In the genomic region with DNA sequence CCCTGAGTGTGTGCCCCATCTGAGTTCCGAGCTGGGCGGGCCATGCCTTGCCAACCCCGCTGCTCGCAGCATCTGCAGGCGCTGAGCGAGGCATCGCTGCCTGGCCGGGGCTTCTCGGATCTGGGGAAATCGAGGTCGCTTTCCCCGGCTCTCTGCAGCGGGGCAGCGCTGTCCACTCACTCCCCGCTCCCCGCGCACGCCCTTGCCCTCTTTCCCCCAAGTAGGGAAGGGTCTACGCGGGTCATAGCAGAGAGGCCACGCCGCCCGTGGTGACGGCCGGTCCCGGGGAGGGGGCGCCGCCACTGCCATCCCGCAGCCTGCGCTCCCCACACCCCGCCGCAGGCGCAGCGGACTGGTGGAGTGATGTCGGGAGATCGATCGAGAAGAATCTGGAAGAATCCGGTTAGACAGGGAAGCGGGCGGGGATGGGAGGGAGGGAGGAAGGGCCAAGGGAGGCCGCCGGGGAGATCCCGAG, we compare ENCODE assay signal across 8 cellular contexts. TPM values are rescaled to one million over a fixed set of nuclear protein-coding genes. Genes with fewer than 3 reads are reported as not detected.
DNase-seq lines count a peak whose midpoint lies in the region; ATAC-seq and TF ChIP-seq lines count a peak whose summit lies in the region.

No MANE protein-coding gene starts in this region.

- peaks cover 14 to 19% of the 10 kb centered on the region in 2 donors for H3K4me1 Mint-ChIP-seq in effector memory CD8-positive, alpha-beta T cell (ENCODE audit: low read depth in 2 of 2)

- WGBS in mesendoderm (ENCODE audit: extremely low coverage, insufficient coverage, low lambda C conversion rate), result no CpG with 5 or more reads among the region's 43 CpGs

- peak in 1 of 3 experiments; percentile 17 for DNase-seq in effector memory CD8-positive, alpha-beta T cell
- peak; percentile 87 for DNase-seq in mesendoderm
- DNase-seq in NCI-H2029 treated with DMSO at 0.1 percent for 48 hours (lab: John Stamatoyannopoulos, UW), result no peak

- no peak overlapping the region for H4K5ac ChIP-seq in mesendoderm (ENCODE audit: low read length)

- H3K56ac ChIP-seq in mesendoderm (ENCODE audit: low read length), result peak overlapping the region; percentile 96

- H3K4me2 ChIP-seq in mesendoderm (ENCODE audit: low read length), result peak overlapping the region; percentile 75

- peak overlapping the region; percentile 74 to 81 for H3K4me3 Mint-ChIP-seq in effector memory CD8-positive, alpha-beta T cell

- peak overlapping the region; percentile 65 for H3K18ac ChIP-seq in mesendoderm (ENCODE audit: low read length)

- H2BK120ac ChIP-seq in mesendoderm (ENCODE audit: low read depth, low read length), result no peak overlapping the region

- no peak overlapping the region for H4K8ac ChIP-seq in mesendoderm (ENCODE audit: low read depth, low read length)

- H3K4ac ChIP-seq in mesendoderm (ENCODE audit: low read depth, low read length), result peak overlapping the region; percentile 41

- no peaks in the 10 kb centered on the region for H3K27me3 Mint-ChIP-seq in effector memory CD8-positive, alpha-beta T cell

- H2BK15ac ChIP-seq in mesendoderm (replicated peaks; ENCODE audit: low read depth), result no peak overlapping the region

- H2BK5ac ChIP-seq in mesendoderm (ENCODE audit: low read length), result no peak overlapping the region

- peak overlapping the region in 1 of 2 donors; percentile 55 for H3K27ac Mint-ChIP-seq in effector memory CD8-positive, alpha-beta T cell

- H3K9me3 Mint-ChIP-seq in effector memory CD8-positive, alpha-beta T cell, result no peaks in the 10 kb centered on the region

- H3K27ac ChIP-seq in C4-2B, result peak overlapping the region; percentile 98
- no peak overlapping the region; the same call in 1 of the 2 replicates for H3K27ac ChIP-seq in HEK293 (ENCODE audit: extremely low read depth, low read depth, low read length)
- peak overlapping the region; percentile 97 for H3K27ac ChIP-seq in VCaP
- H3K27ac ChIP-seq in mesendoderm (ENCODE audit: low read depth, low read length), result no peak overlapping the region
- H3K27ac ChIP-seq in stomach smooth muscle (ENCODE audit: low read length), result peak overlapping the region; percentile 69

- ATAC-seq in effector memory CD8-positive, alpha-beta T cell (replicated peaks), result peak; percentile 4
- ATAC-seq in HG03025 (IDR thresholded peaks at IDR 0.05; ENCODE audit: low FRiP score, unreplicated experiment), result no peak

- H3K79me1 ChIP-seq in mesendoderm (ENCODE audit: low read length), result peaks cover 24% of the 10 kb centered on the region

- no peak for TF ChIP-seq CTCF in C4-2B (conservative IDR thresholded peaks at IDR 0.05)
- no peak for TF ChIP-seq CTCF in HEK293 (tag by site-specific recombination; IDR thresholded peaks at IDR 0.05)
- no peak for TF ChIP-seq CTCF in VCaP (conservative IDR thresholded peaks at IDR 0.05)

- H3K4me1 ChIP-seq in HEK293 (ENCODE audit: control insufficient read depth, insufficient read depth, low read length) (peaks cover 3% of the 10 kb centered on the region; the same call in 1 of the 2 replicates), mesendoderm (ENCODE audit: control insufficient read depth, low read depth, low read length) (no peaks in the 10 kb centered on the region), stomach smooth muscle (ENCODE audit: control insufficient read depth, insufficient read depth, low read length) (peaks cover 33% of the 10 kb centered on the region)

- peaks cover 18% of the 10 kb centered on the region for H3K79me2 ChIP-seq in mesendoderm (ENCODE audit: control insufficient read depth, insufficient read depth, low read length)

- peak overlapping the region; percentile 73 for H3K4me3 ChIP-seq in HEK293 (ENCODE audit: low read depth, low read length)
- peak overlapping the region; percentile 32 for H3K4me3 ChIP-seq in mesendoderm (ENCODE audit: low read length)
- peak overlapping the region; percentile 62 to 85 for H3K4me3 ChIP-seq in stomach smooth muscle (ENCODE audit: low read length in 2 of 2)

- H3K23ac ChIP-seq in mesendoderm (ENCODE audit: low read length), result no peak overlapping the region

- no peaks in the 10 kb centered on the region for H3K9me3 ChIP-seq in HEK293 (ENCODE audit: control insufficient read depth, insufficient read depth, low read depth, low read length)
- H3K9me3 ChIP-seq in stomach smooth muscle (ENCODE audit: control insufficient read depth in 2 of 2, low read length in 2 of 2), result no peaks in the 10 kb centered on the region

- no peak overlapping the region for H2AK5ac ChIP-seq in mesendoderm (ENCODE audit: low read length)

- peaks cover 24% of the 10 kb centered on the region for H3K36me3 Mint-ChIP-seq in effector memory CD8-positive, alpha-beta T cell (ENCODE audit: insufficient read depth)

- H3K27me3 ChIP-seq in mesendoderm (ENCODE audit: insufficient read depth, low read length, poor library complexity), result peaks cover under 1% of the 10 kb centered on the region
- no peaks in the 10 kb centered on the region for H3K27me3 ChIP-seq in stomach smooth muscle (ENCODE audit: control insufficient read depth in 1 of 2, insufficient read depth in 2 of 2, low read length in 2 of 2)

- CTCF ChIA-PET in HEK293 (lab: Yijun Ruan, JAX), result no interaction called here

- H3K36me3 ChIP-seq in HEK293 (ENCODE audit: control insufficient read depth in 2 of 2, insufficient read depth in 1 of 2, low read length in 2 of 2) (peaks cover 19 to 34% of the 10 kb centered on the region in 2 experiments), mesendoderm (ENCODE audit: control insufficient read depth, insufficient read depth, low read length) (peaks cover 17% of the 10 kb centered on the region), stomach smooth muscle (ENCODE audit: control insufficient read depth in 2 of 2, insufficient read depth in 2 of 2, low read length in 2 of 2) (peaks cover 21 to 24% of the 10 kb centered on the region in 2 donors)

- POLR2A ChIA-PET in HEK293 (lab: Yijun Ruan, JAX), result interaction anchor here (0.5 to 1.2 kb wide), 6 partner anchors 8 to 111 kb away, joined by 3 to 11 read pairs (median 4); partner anchors contain the start of genes FOXM1, ITFG2 and RHNO1

- H3K9ac ChIP-seq in mesendoderm (ENCODE audit: low read length), result peak overlapping the region; percentile 87
- peak overlapping the region; percentile 58 to 76 for H3K9ac ChIP-seq in stomach smooth muscle (ENCODE audit: low read length in 2 of 2)

TF ChIP-seq in HEK293, 187 proteins besides CTCF, POLR2A, EP300 and RAD21:
- TF ChIP-seq ZNF777 (tag by site-specific recombination; IDR thresholded peaks at IDR 0.05; ENCODE audit: borderline replicate concordance), result no peak
- no peak for TF ChIP-seq ZNF600 (tag by site-specific recombination; IDR thresholded peaks at IDR 0.05)
- no peak for TF ChIP-seq ZNF292 (tag by site-specific recombination; IDR thresholded peaks at IDR 0.05; ENCODE audit: borderline replicate concordance, low read depth)
- TF ChIP-seq ZNF202 (tag by site-specific recombination; IDR thresholded peaks at IDR 0.05; ENCODE audit: borderline replicate concordance), result peak; percentile 79; the same call in 1 of the 2 replicates
- no peak for TF ChIP-seq KLF10 (tag by site-specific recombination; IDR thresholded peaks at IDR 0.05)

RNA-seq across cellular contexts. Expression of gene FKBP4, which starts 0.5 kb away (rescaled TPM):
- 141 TPM for polyA plus RNA-seq in mesendoderm (2013, experiment 1 of 2)
- 140 TPM for polyA plus RNA-seq in mesendoderm (2013, experiment 2 of 2)

RNA-seq across cellular contexts. Expression of gene ITFG2, which starts 18.2 kb away (rescaled TPM):
- polyA plus RNA-seq in mesendoderm (2013, experiment 1 of 2), result 12.8 TPM
- 12.4 TPM for polyA plus RNA-seq in mesendoderm (2013, experiment 2 of 2)

RNA-seq across cellular contexts. Expression of gene NRIP2, which starts 40.5 kb away (rescaled TPM):
- polyA plus RNA-seq in mesendoderm (2013, experiment 1 of 2), result not detected
- polyA plus RNA-seq in mesendoderm (2013, experiment 2 of 2), result not detected

Comparison
In these comparisons a context has a peak if more than half of its experiments do, and no peak if none do; other contexts are left out.
1. H3K27ac ChIP-seq: peak in C4-2B (single experiment), VCaP (single experiment) and stomach smooth muscle (single experiment); none in HEK293 (single experiment) and mesendoderm (single experiment).
2. Peak in every context shown above with its lines, with median percentiles within 50 percentile points of each other: H3K4me3 ChIP-seq.